2 cellular contexts compared by ENCODE assay signal in genomic region chr22:26450453-26451185, GRCh38.
TF ChIP-seq lines count a peak whose summit lies in the region.

No MANE protein-coding gene starts in this region.

TF ChIP-seq in SK-N-SH, 30 proteins besides CTCF, POLR2A, EP300 and RAD21 (continued from another document):
- TF ChIP-seq MAX (IDR thresholded peaks at IDR 0.05; ENCODE audit: low read depth) (no peak), RXRA (IDR thresholded peaks at IDR 0.05; ENCODE audit: borderline replicate concordance, low read depth) (no peak), JUND (IDR thresholded peaks at IDR 0.05) (no peak), FOXJ3 (CRISPR knock-in tag; IDR thresholded peaks at IDR 0.05) (no peak), RCOR1 (IDR thresholded peaks at IDR 0.05; ENCODE audit: low read length) (no peak), MXI1 (IDR thresholded peaks at IDR 0.05; ENCODE audit: low read depth, low read length) (no peak), MEF2A (IDR thresholded peaks at IDR 0.05; ENCODE audit: borderline replicate concordance, low read depth) (no peak), SIN3A (IDR thresholded peaks at IDR 0.05; ENCODE audit: borderline replicate concordance, low read depth, low read length) (no peak), NFIC (IDR thresholded peaks at IDR 0.05; ENCODE audit: borderline replicate concordance) (no peak)

TF ChIP-seq in SK-N-SH treated with all-trans-retinoic acid at 6 μM for 48 hours, 23 proteins besides CTCF, POLR2A, EP300 and RAD21 (continued from another document):
- TF ChIP-seq CSRNP3 (CRISPR knock-in tag; IDR thresholded peaks at IDR 0.05) (no peak), ZNF565 (CRISPR knock-in tag; conservative IDR thresholded peaks at IDR 0.05; ENCODE audit: low read depth) (no peak), ZNF70 (CRISPR knock-in tag; IDR thresholded peaks at IDR 0.05) (no peak), ZNF8 (CRISPR knock-in tag; IDR thresholded peaks at IDR 0.05) (no peak), ZFP30 (CRISPR knock-in tag; IDR thresholded peaks at IDR 0.05) (no peak), TCF4 (CRISPR knock-in tag; IDR thresholded peaks at IDR 0.05; ENCODE audit: borderline replicate concordance) (no peak), BACH2 (CRISPR knock-in tag; IDR thresholded peaks at IDR 0.05; ENCODE audit: borderline replicate concordance) (no peak), CSDC2 (CRISPR knock-in tag; IDR thresholded peaks at IDR 0.05) (no peak), PATZ1 (CRISPR knock-in tag; IDR thresholded peaks at IDR 0.05; ENCODE audit: borderline replicate concordance) (no peak)
